1 cellular context compared by ENCODE assay signal in genomic region chr3:64109438-64109837, GRCh38.
TF ChIP-seq lines count a peak whose summit lies in the region.

No MANE protein-coding gene starts in this region.

TF ChIP-seq in HepG2, 621 proteins besides CTCF, POLR2A, EP300 and RAD21 (continued from another document):
- TF ChIP-seq ZNF776 (CRISPR knock-in tag; IDR thresholded peaks at IDR 0.05) (no peak), CEBPG (CRISPR knock-in tag; IDR thresholded peaks at IDR 0.05) (0 out of 2 replicates have a peak, but pooled peaks have one; percentile 10), SP5 (CRISPR knock-in tag; IDR thresholded peaks at IDR 0.05; ENCODE audit: borderline replicate concordance, low read depth) (peak; percentile 13; the same call in 1 of the 2 replicates), ZBED4 (CRISPR knock-in tag; IDR thresholded peaks at IDR 0.05; ENCODE audit: borderline replicate concordance) (0 out of 2 replicates have a peak, but pooled peaks have one; percentile 26), NR2F6 (IDR thresholded peaks at IDR 0.05) (no peak), NR2F6 (CRISPR knock-in tag; IDR thresholded peaks at IDR 0.05) (0 out of 2 replicates have a peak, but pooled peaks have one; percentile 17), ZNF281 (CRISPR knock-in tag; IDR thresholded peaks at IDR 0.05; ENCODE audit: borderline replicate concordance) (peak; percentile 59; the same call in 1 of the 2 replicates), SOX5 (CRISPR knock-in tag; IDR thresholded peaks at IDR 0.05; ENCODE audit: borderline replicate concordance) (peak; percentile 84), FOXA3 (CRISPR knock-in tag; IDR thresholded peaks at IDR 0.05) (peak; percentile 41; the same call in 1 of the 2 replicates), SOX13 (IDR thresholded peaks at IDR 0.05) (no peak), SOX13 (CRISPR knock-in tag; conservative IDR thresholded peaks at IDR 0.05 in 1 of 2, IDR thresholded peaks at IDR 0.05 in 1 of 2) (peak in 1 of 2 experiments; percentile 88; a peak in 2 of 4 replicates), IRF2 (CRISPR knock-in tag; IDR thresholded peaks at IDR 0.05) (no peak)
